ENCODE assay signal across 9 cellular contexts in the genomic region with DNA sequence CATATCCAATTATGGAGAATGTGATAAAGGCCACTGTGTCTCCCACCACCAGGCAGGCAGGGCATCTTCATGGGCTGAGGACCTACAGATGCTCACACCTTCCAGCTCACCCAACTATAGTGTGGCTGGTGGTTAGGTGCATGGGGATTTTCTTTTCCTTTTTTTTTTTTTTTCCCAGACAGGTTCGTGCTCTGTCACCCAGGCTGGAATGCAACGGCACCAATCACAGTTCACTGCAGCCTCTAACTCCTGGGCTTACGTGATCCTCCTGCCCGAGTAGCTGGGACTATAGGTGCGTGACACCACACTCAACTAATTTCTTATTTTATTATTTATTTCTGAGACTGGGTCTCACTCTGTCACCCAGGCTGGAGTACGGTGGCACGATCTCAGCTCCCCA. TPM values are rescaled to one million over a fixed set of nuclear protein-coding genes. Genes with fewer than 3 reads are reported as not detected.
"Had no signal": no experiment of that assay in that cellular context is flagged by ENCODE, and none has a peak within 500 bp of the region (broad histone marks: within the 10 kb centered on the region; RNA-seq: fewer than 3 reads in every experiment).

No MANE protein-coding gene starts in this region.

RNA-seq across cellular contexts. Expression of a gene that starts 29.6 kb away (rescaled TPM):
- total RNA-seq: LHCN-M2, MCF 10A, NCI-H460, Right ventricle myocardium inferior, RPMI7951, SJCRH30, SK-MEL-5 had no signal

RNA-seq across cellular contexts. Expression of a gene that starts 58.2 kb away (rescaled TPM):
- total RNA-seq: LHCN-M2, MCF 10A, NCI-H460, OCI-LY7, PC-9, Right ventricle myocardium inferior, RPMI7951 had no signal
